8 cellular contexts compared by ENCODE assay signal in genomic region chr10:35126062-35126529, GRCh38. TPM values are rescaled to one million over a fixed set of nuclear protein-coding genes. Genes with fewer than 3 reads are reported as not detected.
DNase-seq lines count a peak whose midpoint lies in the region; FAIRE-seq and TF ChIP-seq lines count a peak whose summit lies in the region.

No MANE protein-coding gene starts in this region.

- peak overlapping the region; percentile 63 to 67 for H3K9ac ChIP-seq in colonic mucosa (ENCODE audit: low read depth in 2 of 2, low read length in 2 of 2)

- H3K36me3 Mint-ChIP-seq in CD8-positive, alpha-beta memory T cell: peaks cover 0 to 10% (median 0%) of the 10 kb centered on the region in 3 donors
- H3K36me3 Mint-ChIP-seq in nephron (ENCODE audit: low read depth): no peaks in the 10 kb centered on the region

- peaks cover 32% of the 10 kb centered on the region for H3K4me1 ChIP-seq in CD8-positive, alpha-beta memory T cell (ENCODE audit: insufficient read depth, low read length)
- peaks cover 10% of the 10 kb centered on the region for H3K4me1 ChIP-seq in colonic mucosa

- H3K4me1 Mint-ChIP-seq in CD8-positive, alpha-beta memory T cell: peaks cover 28 to 46% (median 34%) of the 10 kb centered on the region in 3 donors
- H3K4me1 Mint-ChIP-seq in nephron: peaks cover 25% of the 10 kb centered on the region

- FAIRE-seq in GM12892 (lab: Jason Lieb, UNC): no peak

- intact Hi-C loops in colonic mucosa (cut with DNase I): loop anchor here (5.0 kb wide), 1 partner anchor 66 kb away; no protein-coding TSS in a partner anchor

- CTCF ChIA-PET in CD8-positive, alpha-beta memory T cell (lab: Charles Lee): interaction anchor here (0.7 to 4.2 kb wide), 12 partner anchors 9 to 100 kb away, joined by 3 to 75 read pairs (median 4); partner anchors contain the start of gene CUL2

- peak overlapping the region; percentile 68 for H3K4me3 ChIP-seq in CD8-positive, alpha-beta memory T cell (ENCODE audit: low read length)
- H3K4me3 ChIP-seq in Jurkat, Clone E6-1 (ENCODE audit: low read length): peak overlapping the region; percentile 77
- H3K4me3 ChIP-seq in colonic mucosa: peak overlapping the region; percentile 81

- H3K9me3 ChIP-seq in CD8-positive, alpha-beta memory T cell (ENCODE audit: low read length): no peaks in the 10 kb centered on the region
- H3K9me3 ChIP-seq in colonic mucosa: no peaks in the 10 kb centered on the region

- H3K4me3 Mint-ChIP-seq in CD8-positive, alpha-beta memory T cell: peak overlapping the region; percentile 85 to 98 (median 91)
- H3K4me3 Mint-ChIP-seq in nephron: peak overlapping the region; percentile 93 to 96 (median 94)

- H3K9me3 Mint-ChIP-seq in CD8-positive, alpha-beta memory T cell: peaks cover 0 to 2% (median 0%) of the 10 kb centered on the region in 5 donors
- no peaks in the 10 kb centered on the region for H3K9me3 Mint-ChIP-seq in nephron

- H3K27ac ChIP-seq in CD8-positive, alpha-beta memory T cell (ENCODE audit: low read depth, low read length): peak overlapping the region; percentile 100
- peak overlapping the region; percentile 99 for H3K27ac ChIP-seq in colonic mucosa

- TF ChIP-seq CTCF in colonic mucosa (IDR thresholded peaks at IDR 0.05) (no peak), nephron (IDR thresholded peaks at IDR 0.05; ENCODE audit: unreplicated experiment in 3 of 3) (no peak)

- no peak for DNase-seq in CD8-positive, alpha-beta memory T cell
- DNase-seq in Jurkat, Clone E6-1 (ENCODE audit: low read depth, low spot score): no peak
- no peak for DNase-seq in colonic mucosa
- DNase-seq in RPMI8226: no peak
- DNase-seq in GM12892 (ENCODE audit: insufficient read length): no peak
- DNase-seq in hepatic stellate cell (ENCODE audit: low spot score): no peak
- DNase-seq in activated CD4-positive, alpha-beta T cell treated with anti-CD3 and anti-CD28 coated beads, Interleukin-2, amount 50 U/mL, for 48 hours: no peak

- no peaks in the 10 kb centered on the region for H3K36me3 ChIP-seq in CD8-positive, alpha-beta memory T cell (ENCODE audit: insufficient read depth, low read length)
- H3K36me3 ChIP-seq in colonic mucosa: no peaks in the 10 kb centered on the region

- H3K27ac Mint-ChIP-seq in CD8-positive, alpha-beta memory T cell: peak overlapping the region; percentile 88 to 100 (median 99)
- H3K27ac Mint-ChIP-seq in nephron: peak overlapping the region; percentile 88 to 98 (median 97)

- no peak for TF ChIP-seq POLR2A in GM12892 (IDR thresholded peaks at IDR 0.05; ENCODE audit: low read depth, low read length)

- peaks cover 0 to 10% of the 10 kb centered on the region in 2 donors for H3K27me3 Mint-ChIP-seq in CD8-positive, alpha-beta memory T cell
- no peaks in the 10 kb centered on the region for H3K27me3 Mint-ChIP-seq in nephron (ENCODE audit: low read depth)

- POLR2A ChIA-PET in CD8-positive, alpha-beta memory T cell (lab: Charles Lee): interaction anchor here (2.6 to 7.4 kb wide), 4 partner anchors 23 to 91 kb away, joined by 7 to 113 read pairs (median 18); partner anchors contain the start of gene CUL2

- H3K27me3 ChIP-seq in CD8-positive, alpha-beta memory T cell (ENCODE audit: insufficient read depth, low read length, poor library complexity, severe bottlenecking): no peaks in the 10 kb centered on the region
- H3K27me3 ChIP-seq in colonic mucosa: no peaks in the 10 kb centered on the region

RNA-seq across cellular contexts. Expression of gene CREM, which starts 0.6 kb away (rescaled TPM):
- total RNA-seq in CD8-positive, alpha-beta memory T cell: 100 to 1,000 TPM; 132 to 134 TPM
- polyA plus RNA-seq in CD8-positive, alpha-beta memory T cell: 29.4 TPM
- polyA plus RNA-seq in Jurkat, Clone E6-1 (2012; ENCODE audit: insufficient read depth, insufficient read length): 25.6 TPM
- total RNA-seq in colonic mucosa: 10 to 100 TPM; 10.9 to 24.8 TPM
- polyA plus RNA-seq in GM12892 (2012; ENCODE audit: missing spikeins): 56.9 TPM

RNA-seq across cellular contexts. Expression of gene CUL2, which starts 36.0 kb away (rescaled TPM):
- total RNA-seq in CD8-positive, alpha-beta memory T cell: 10 to 100 TPM; 56.8 to 59.4 TPM
- polyA plus RNA-seq in CD8-positive, alpha-beta memory T cell: 19.3 TPM
- 36.6 TPM for polyA plus RNA-seq in Jurkat, Clone E6-1 (2012; ENCODE audit: insufficient read depth, insufficient read length)
- total RNA-seq in colonic mucosa: 10 to 100 TPM; 26.3 to 27.4 TPM
- polyA plus RNA-seq in GM12892 (2012; ENCODE audit: missing spikeins): 31.6 TPM

Comparison
In these comparisons a context has a peak if more than half of its experiments do, and no peak if none do; other contexts are left out.
1. RNA of gene CREM, which starts 0.6 kb away (total RNA-seq): 132 to 134 TPM in CD8-positive, alpha-beta memory T cell; 10.9 to 24.8 TPM in colonic mucosa; every median in the first group is over 4 times any median in the second.
2. Peak in every context shown above with its lines, with median percentiles within 50 percentile points of each other: H3K4me3 ChIP-seq.